In genomic region chr17:60419875-60420274, GRCh38 we compare ENCODE assay signal across 4 cellular contexts. TPM values are rescaled to one million over a fixed set of nuclear protein-coding genes. Genes with fewer than 3 reads are reported as not detected.
"Had no signal": no experiment of that assay in that cellular context is flagged by ENCODE, and none has a peak within 500 bp of the region (broad histone marks: within the 10 kb centered on the region; RNA-seq: fewer than 3 reads in every experiment).

No MANE protein-coding gene starts in this region.

RNA-seq across cellular contexts. Expression of gene CHCT1, which starts 2.4 kb away (rescaled TPM):
- total RNA-seq: LHCN-M2, M059J, MCF 10A, NCI-H460 had no signal
